14 cellular contexts compared by ENCODE assay signal in genomic region chrY:20558677-20559076, GRCh38. TPM values are rescaled to one million over a fixed set of nuclear protein-coding genes. Genes with fewer than 3 reads are reported as not detected.
DNase-seq lines count a peak whose midpoint lies in the region; ATAC-seq, FAIRE-seq and TF ChIP-seq lines count a peak whose summit lies in the region.
"Had no signal": no experiment of that assay in that cellular context is flagged by ENCODE, and none has a peak within 500 bp of the region (broad histone marks: within the 10 kb centered on the region; RNA-seq: fewer than 3 reads in every experiment).

No MANE protein-coding gene starts in this region.

- TF ChIP-seq CTCF in GM10248 (IDR thresholded peaks at IDR 0.05; ENCODE audit: control extremely low read depth, extremely low read depth, low read depth, missing control alignments), result peak; percentile 19
- peak; percentile 20 for TF ChIP-seq CTCF in kidney (IDR thresholded peaks at IDR 0.05; ENCODE audit: borderline replicate concordance, extremely low read depth, insufficient read depth)

- intact Hi-C loops in kidney (cut with DNase I) (no loop called here), aorta (cut with DNase I) (no loop called here)

- FAIRE-seq in kidney (lab: Jason Lieb, UNC), result no peak

- DNase-seq in AG20443 (ENCODE audit: low spot score) (peak; percentile 13), GM10248 (ENCODE audit: extremely low spot score) (no peak), amniotic epithelial cell (ENCODE audit: low read depth) (peak; percentile 43), kidney (no peak), aorta (no peak), NCI-H1092 treated with DMSO at 0.1 percent for 48 hours (lab: John Stamatoyannopoulos, UW) (no peak), ureter (ENCODE audit: low spot score) (no peak)
- DNase-seq: activated T-cell treated with anti-CD3 and anti-CD28 coated beads, Interleukin-2, amount 50 U/mL, for 24 hours; NCI-H510A; SJCRH30; stimulated activated CD4-positive, alpha-beta T cell treated with anti-CD3 and anti-CD28 coated beads, Interleukin-15, amount 100 ng/mL, for 24 hours had no signal

- CTCF ChIA-PET in GM10248 (lab: Yijun Ruan, JAX), result no interaction called here

- H3K4me3 ChIP-seq in kidney (ENCODE audit: low read length in 2 of 2) (no peak overlapping the region), aorta (ENCODE audit: low read length in 2 of 2) (no peak overlapping the region)
- H3K4me3 ChIP-seq: HAP-1, SJCRH30 had no signal

- 3% methylated on average over 2 of the region's 2 CpGs; no CpG with 5 or more reads in 1 of the 2 donors for WGBS in aorta, 2 donors

- POLR2A ChIA-PET in GM10248 (lab: Yijun Ruan, JAX), result no interaction called here

- ATAC-seq in aorta (ENCODE audit: low FRiP score) (no peak), HG02623 (IDR thresholded peaks at IDR 0.05; ENCODE audit: unreplicated experiment) (no peak)

- H3K9me3 ChIP-seq in kidney (ENCODE audit: control insufficient read depth in 1 of 2, low read length in 2 of 2) (no peaks in the 10 kb centered on the region), aorta (ENCODE audit: control insufficient read depth, low read length) (no peaks in the 10 kb centered on the region)
- H3K9me3 ChIP-seq: HAP-1, SJCRH30 had no signal

- H3K9ac ChIP-seq in kidney (ENCODE audit: low read length in 2 of 2), result no peak overlapping the region
- H3K9ac ChIP-seq: KMS-11 had no signal

- no peak overlapping the region for H3K27ac ChIP-seq in kidney (ENCODE audit: low read depth in 2 of 2, low read length in 2 of 2)
- H3K27ac ChIP-seq in aorta (ENCODE audit: low read depth in 1 of 2, low read length in 2 of 2), result no peak overlapping the region
- H3K27ac ChIP-seq: KMS-11, SJCRH30 had no signal

- no peaks in the 10 kb centered on the region for H3K36me3 ChIP-seq in kidney (ENCODE audit: control insufficient read depth in 1 of 2, insufficient read depth in 2 of 2, low read length in 2 of 2)
- H3K36me3 ChIP-seq in aorta (ENCODE audit: control insufficient read depth in 1 of 2, insufficient read depth in 2 of 2, low read length in 1 of 2), result no peaks in the 10 kb centered on the region
- H3K36me3 ChIP-seq: HAP-1, SJCRH30 had no signal

- peaks cover 0 to 5% of the 10 kb centered on the region in 2 donors for H3K4me1 ChIP-seq in kidney (ENCODE audit: control insufficient read depth in 1 of 2, insufficient read depth in 1 of 2, low read depth in 1 of 2, low read length in 2 of 2)
- H3K4me1 ChIP-seq in aorta (ENCODE audit: control insufficient read depth in 1 of 2, insufficient read depth in 2 of 2, low read length in 2 of 2), result no peaks in the 10 kb centered on the region
- H3K4me1 ChIP-seq: HAP-1, SJCRH30 had no signal

- no peaks in the 10 kb centered on the region for H3K27me3 ChIP-seq in aorta (ENCODE audit: control insufficient read depth in 1 of 2, insufficient read depth in 2 of 2, low read length in 1 of 2)
- H3K27me3 ChIP-seq: SJCRH30 had no signal

RNA-seq across cellular contexts. Expression of gene EIF1AY, which starts 16.9 kb away (rescaled TPM):
- total RNA-seq in kidney (not detected), aorta (not detected), ureter (not detected)
- polyA plus RNA-seq in kidney (ENCODE audit: insufficient read depth, low read depth, low replicate concordance) (71.3 TPM), aorta (10 to 100 TPM in 1 of 2 donors, under 1 TPM in 1; 0.15 to 35.8 TPM)
- total RNA-seq: SJCRH30 had no signal

Comparison
In these comparisons a context has a peak if more than half of its experiments do, and no peak if none do; other contexts are left out.
1. DNase-seq: peak in AG20443 (single experiment) and amniotic epithelial cell (single experiment); none in GM10248 (single experiment), kidney (single experiment), aorta (0 of 2), NCI-H1092 treated with DMSO at 0.1 percent for 48 hours (single experiment) and ureter (single experiment).